In the genomic region with DNA sequence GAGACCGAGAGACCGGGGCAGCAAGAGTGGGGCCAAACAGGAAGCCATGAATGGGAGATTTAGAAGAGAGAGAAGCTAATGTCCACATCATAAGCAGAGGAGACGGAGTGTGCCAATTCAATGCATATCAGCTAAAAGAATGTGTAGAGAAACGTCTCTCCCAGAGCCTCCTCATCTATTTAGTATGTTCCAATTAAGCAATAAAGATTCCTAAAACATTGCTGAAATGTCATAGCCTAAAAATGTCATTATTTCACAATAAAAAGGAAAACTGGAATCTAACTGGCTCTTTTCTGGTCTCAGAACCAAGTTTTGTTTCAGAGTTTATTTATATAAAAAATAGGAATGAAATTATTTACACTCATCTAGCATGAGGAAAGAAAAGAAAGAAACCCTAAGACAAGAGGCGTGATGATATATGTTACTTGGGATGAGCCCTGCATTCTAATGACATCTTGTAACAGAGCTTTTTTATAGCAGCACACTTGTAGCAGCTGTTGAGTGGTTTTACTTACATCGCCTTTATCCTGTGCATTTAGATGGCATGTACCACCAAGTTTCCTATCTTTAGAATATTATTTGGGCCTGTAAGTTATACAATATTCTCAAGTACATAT, we compare ENCODE assay signal across 13 cellular contexts.
DNase-seq lines count a peak whose midpoint lies in the region; ATAC-seq and TF ChIP-seq lines count a peak whose summit lies in the region.
"Had no signal": no experiment of that assay in that cellular context is flagged by ENCODE, and none has a peak within 500 bp of the region (broad histone marks: within the 10 kb centered on the region; RNA-seq: fewer than 3 reads in every experiment).

No MANE protein-coding gene starts in this region.

- no peak for TF ChIP-seq POLR2A in gastroesophageal sphincter (IDR thresholded peaks at IDR 0.05)

- WGBS in gastroesophageal sphincter (ENCODE audit: low coverage in 1 of 2), 2 donors = 52 to 78% methylated on average over 6 of the region's 6 CpGs

- TF ChIP-seq EP300 in gastroesophageal sphincter (IDR thresholded peaks at IDR 0.05) = no peak

- H3K27ac ChIP-seq in gastroesophageal sphincter = peak overlapping the region; percentile 2 to 47 (median 14)
- H3K27ac ChIP-seq: foreskin keratinocyte, neutrophil had no signal

- H3K36me3 ChIP-seq in gastroesophageal sphincter = no peaks in the 10 kb centered on the region
- H3K36me3 ChIP-seq: neutrophil had no signal

- H3K4me1 ChIP-seq in gastroesophageal sphincter = peaks cover 4 to 16% (median 7%) of the 10 kb centered on the region in 3 donors
- H3K4me1 ChIP-seq: foreskin keratinocyte had no signal

- ATAC-seq in gastroesophageal sphincter (peak; percentile 65), GM18909 (IDR thresholded peaks at IDR 0.05; ENCODE audit: poor library complexity, unreplicated experiment) (no peak)

- H3K4me3 ChIP-seq in gastroesophageal sphincter = no peak overlapping the region

- H3K27me3 ChIP-seq in gastroesophageal sphincter = no peaks in the 10 kb centered on the region
- H3K27me3 ChIP-seq: foreskin keratinocyte, neutrophil had no signal

- intact Hi-C loops in posterior cingulate gyrus (cut with DNase I) = no loop called here

- H3K9me3 ChIP-seq in gastroesophageal sphincter = no peaks in the 10 kb centered on the region
- H3K9me3 ChIP-seq: neutrophil had no signal

- TF ChIP-seq CTCF in gastroesophageal sphincter (IDR thresholded peaks at IDR 0.05) = no peak

- DNase-seq in GM04503 (ENCODE audit: low read depth) (peak; percentile 89), amniotic epithelial cell (ENCODE audit: low read depth) (peak; percentile 95), stromal cell of bone marrow (ENCODE audit: low read depth) (peak; percentile 57), NCI-H748 treated with DMSO at 0.1 percent for 48 hours (lab: John Stamatoyannopoulos, UW) (no peak), posterior cingulate gyrus (no peak)
- DNase-seq in stimulated activated CD4-positive, alpha-beta T cell treated with anti-CD3 and anti-CD28 coated beads, Interleukin-2, amount 100 ng/mL, for 48 hours = no peak
- DNase-seq: H7, NCI-H187, SW 1271 had no signal

Comparison
In these comparisons a context has a peak if more than half of its experiments do, and no peak if none do; other contexts are left out.
1. DNase-seq: peak in GM04503 (single experiment), amniotic epithelial cell (single experiment) and stromal cell of bone marrow (single experiment); none in NCI-H748 treated with DMSO at 0.1 percent for 48 hours (single experiment), posterior cingulate gyrus (0 of 10) and stimulated activated CD4-positive, alpha-beta T cell treated with anti-CD3 and anti-CD28 coated beads, Interleukin-2, amount 100 ng/mL, for 48 hours (0 of 2).